17 cellular contexts compared by ENCODE assay signal in genomic region chr18:69216390-69216789, GRCh38.
DNase-seq lines count a peak whose midpoint lies in the region; ATAC-seq, FAIRE-seq and TF ChIP-seq lines count a peak whose summit lies in the region.
"Had no signal": no experiment of that assay in that cellular context is flagged by ENCODE, and none has a peak within 500 bp of the region (broad histone marks: within the 10 kb centered on the region; RNA-seq: fewer than 3 reads in every experiment).

No MANE protein-coding gene starts in this region.

- ATAC-seq in HG03521 (IDR thresholded peaks at IDR 0.05; ENCODE audit: unreplicated experiment): no peak
- ATAC-seq: activated CD8-positive, alpha-beta T cell treated with anti-CD3 and anti-CD28 coated beads for 36 hours; activated T-cell treated with anti-CD3 and anti-CD28 coated beads, Interleukin-2, amount 50 U/mL, for 72 hours had no signal

- H3K56ac ChIP-seq in H1 (replicated peaks; ENCODE audit: insufficient read length, low read depth, low read length): no peak overlapping the region

- no peak overlapping the region for H4K8ac ChIP-seq in H1 (ENCODE audit: extremely low read depth, insufficient read depth, low read length)

- H2BK120ac ChIP-seq in H1 (replicated peaks; ENCODE audit: low read depth, low read length): no peak overlapping the region

- no peak overlapping the region for H3K4me2 ChIP-seq in H1 (ENCODE audit: insufficient read depth in 1 of 2, low read depth in 2 of 2, low read length in 2 of 2)
- H3K4me2 ChIP-seq: PC-9 had no signal

- H3K23ac ChIP-seq in H1 (ENCODE audit: insufficient read length): no peak overlapping the region

- no peaks in the 10 kb centered on the region for H3K9me3 ChIP-seq in H1 (ENCODE audit: insufficient read depth in 2 of 2, low read depth in 1 of 2, low read length in 1 of 2)
- H3K9me3 ChIP-seq: esophagus squamous epithelium had no signal

- H3K27me3 ChIP-seq in H1 (replicated peaks in 1 of 4; ENCODE audit: control insufficient read depth in 3 of 4, extremely low read depth in 1 of 4, insufficient read depth in 3 of 4, low read length in 3 of 4) (no peaks in the 10 kb centered on the region), H7 (ENCODE audit: control insufficient read depth, insufficient read depth, low read length) (no peaks in the 10 kb centered on the region)
- H3K27me3 ChIP-seq: esophagus squamous epithelium had no signal

- H4K91ac ChIP-seq in H1 (replicated peaks; ENCODE audit: insufficient read length, low read length): no peak overlapping the region

- no peak for TF ChIP-seq POLR2A in H1 (IDR thresholded peaks at IDR 0.05; ENCODE audit: control extremely low read depth in 1 of 2, low read depth in 2 of 2, low read length in 2 of 2)

- no peak overlapping the region for H3K4me3 ChIP-seq in H1 (ENCODE audit: extremely low read depth in 1 of 4, insufficient read depth in 2 of 4, low read depth in 3 of 4, low read length in 4 of 4)
- no peak overlapping the region for H3K4me3 ChIP-seq in H7 (ENCODE audit: insufficient read depth, low read depth, low read length)
- H3K4me3 ChIP-seq: esophagus squamous epithelium, PC-9 had no signal

- no peak for FAIRE-seq in H1 (lab: Jason Lieb, UNC)
- FAIRE-seq: small intestine had no signal

- H3K18ac ChIP-seq in H1 (ENCODE audit: extremely low read depth, low read length): no peak overlapping the region

- no peak overlapping the region for H2BK15ac ChIP-seq in H1 (ENCODE audit: low read length)

- H3K23me2 ChIP-seq in H1 (ENCODE audit: low read depth, low read length): no peaks in the 10 kb centered on the region

- no peaks in the 10 kb centered on the region for H3K79me2 ChIP-seq in H1 (ENCODE audit: control insufficient read depth in 1 of 2, insufficient read depth in 2 of 2, low read length in 2 of 2)
- H3K79me2 ChIP-seq: parathyroid adenoma had no signal

- no peaks in the 10 kb centered on the region for H3K79me1 ChIP-seq in H1 (ENCODE audit: low read depth, low read length)

- H3K4ac ChIP-seq in H1 (replicated peaks; ENCODE audit: insufficient read length, low read depth, low read length): no peak overlapping the region

- no peak overlapping the region for H3K27ac ChIP-seq in H1 (ENCODE audit: low read depth, low read length)
- H3K27ac ChIP-seq: esophagus squamous epithelium, parathyroid adenoma, PC-9, VCaP had no signal

- H3K27me3 Mint-ChIP-seq in activated CD4-positive, alpha-beta T cell treated with anti-CD3 and anti-CD28 coated beads, Interleukin-2, amount 10 ng/mL, durations not matched to agents 7 days and 5 days: no peaks in the 10 kb centered on the region
- H3K27me3 Mint-ChIP-seq: activated CD8-positive, alpha-beta T cell treated with anti-CD3 and anti-CD28 coated beads for 36 hours; CD8-positive, alpha-beta memory T cell had no signal

- no peak overlapping the region for H2BK5ac ChIP-seq in H1 (ENCODE audit: low read depth, low read length)

- H2AK5ac ChIP-seq in H1 (ENCODE audit: low read depth, low read length): no peak overlapping the region

- H3K27ac Mint-ChIP-seq in activated CD4-positive, alpha-beta T cell treated with anti-CD3 and anti-CD28 coated beads, Interleukin-2, amount 10 ng/mL, durations not matched to agents 7 days and 5 days: no peak overlapping the region
- H3K27ac Mint-ChIP-seq: activated CD8-positive, alpha-beta T cell treated with anti-CD3 and anti-CD28 coated beads for 36 hours; activated T-cell treated with anti-CD3 and anti-CD28 coated beads, Interleukin-2, amount 50 U/mL, for 72 hours had no signal

- H2BK20ac ChIP-seq in H1 (ENCODE audit: low read length): no peak overlapping the region

- 0 out of 2 replicates have a peak overlapping the region, but pooled peaks have one; percentile 42 for H2AFZ ChIP-seq in H1 (ENCODE audit: low read length)
- H2AFZ ChIP-seq: parathyroid adenoma, PC-9 had no signal

- no peak overlapping the region for H3K4me3 Mint-ChIP-seq in activated CD4-positive, alpha-beta T cell treated with anti-CD3 and anti-CD28 coated beads, Interleukin-2, amount 10 ng/mL, durations not matched to agents 7 days and 5 days
- H3K4me3 Mint-ChIP-seq: activated CD8-positive, alpha-beta T cell treated with anti-CD3 and anti-CD28 coated beads for 36 hours; activated T-cell treated with anti-CD3 and anti-CD28 coated beads, Interleukin-2, amount 50 U/mL, for 72 hours; CD8-positive, alpha-beta memory T cell had no signal

- no peak overlapping the region for H2BK12ac ChIP-seq in H1 (ENCODE audit: low read depth, low read length)

- H3K9ac ChIP-seq in H1 (replicated peaks in 1 of 4; ENCODE audit: extremely low read depth in 1 of 4, low read depth in 3 of 4, low read length in 3 of 4): no peak overlapping the region
- H3K9ac ChIP-seq: parathyroid adenoma had no signal

- H3K14ac ChIP-seq in H1 (ENCODE audit: insufficient read length): no peak overlapping the region

- H3K9me3 Mint-ChIP-seq in activated CD4-positive, alpha-beta T cell treated with anti-CD3 and anti-CD28 coated beads, Interleukin-2, amount 10 ng/mL, durations not matched to agents 7 days and 5 days: no peaks in the 10 kb centered on the region
- H3K9me3 Mint-ChIP-seq: activated CD8-positive, alpha-beta T cell treated with anti-CD3 and anti-CD28 coated beads for 36 hours; activated T-cell treated with anti-CD3 and anti-CD28 coated beads, Interleukin-2, amount 50 U/mL, for 72 hours had no signal

- TF ChIP-seq RAD21 in H1 (IDR thresholded peaks at IDR 0.05 in 1 of 2, conservative IDR thresholded peaks at IDR 0.05 in 1 of 2; ENCODE audit: low read depth in 2 of 2, low read length in 2 of 2): no peak

- no peaks in the 10 kb centered on the region for H3K36me3 ChIP-seq in H1 (ENCODE audit: control insufficient read depth in 2 of 4, insufficient read depth in 4 of 4, low read length in 3 of 4)
- H3K36me3 ChIP-seq in H7 (replicated peaks; ENCODE audit: control insufficient read depth, insufficient read depth, low read length): no peaks in the 10 kb centered on the region
- H3K36me3 ChIP-seq: esophagus squamous epithelium had no signal

- no peaks in the 10 kb centered on the region for H4K20me1 ChIP-seq in H1 (replicated peaks in 1 of 2; ENCODE audit: control insufficient read depth in 1 of 2, insufficient read depth in 2 of 2, low read length in 2 of 2)

- H3K4me1 ChIP-seq in H1 (replicated peaks in 1 of 4; ENCODE audit: control insufficient read depth in 3 of 4, insufficient read depth in 4 of 4, low read length in 3 of 4): no peaks in the 10 kb centered on the region; a peak in 1 of 7 replicates
- H3K4me1 ChIP-seq: esophagus squamous epithelium, parathyroid adenoma had no signal

- DNase-seq in DMS79 treated with DMSO at 0.1 percent for 48 hours (lab: John Stamatoyannopoulos, UW) (peak; percentile 44), NCI-H146 treated with DMSO at 0.1 percent for 48 hours (lab: John Stamatoyannopoulos, UW; ENCODE audit: unreplicated experiment) (peak; percentile 96), NCI-H82 treated with DMSO at 0.1 percent for 48 hours (lab: John Stamatoyannopoulos, UW; ENCODE audit: unreplicated experiment) (peak; percentile 84), H1 (ENCODE audit: low read depth in 1 of 2, low spot score in 2 of 2) (no peak), H7 (no peak)
- no peak for DNase-seq in activated naive CD4-positive, alpha-beta T cell (lab: John Stamatoyannopoulos, UW)
- DNase-seq in activated CD4-positive, alpha-beta T cell treated with anti-CD3 and anti-CD28 coated beads, Interleukin-2, amount 10 ng/mL, durations not matched to agents 7 days and 5 days: no peak
- DNase-seq: activated CD8-positive, alpha-beta T cell treated with anti-CD3 and anti-CD28 coated beads for 36 hours; activated T-cell treated with anti-CD3 and anti-CD28 coated beads, Interleukin-2, amount 50 U/mL, for 72 hours; CD8-positive, alpha-beta memory T cell; esophagus squamous epithelium; Karpas-422; PC-9; small intestine had no signal

- no peaks in the 10 kb centered on the region for H3K4me1 Mint-ChIP-seq in activated CD4-positive, alpha-beta T cell treated with anti-CD3 and anti-CD28 coated beads, Interleukin-2, amount 10 ng/mL, durations not matched to agents 7 days and 5 days
- H3K4me1 Mint-ChIP-seq: CD8-positive, alpha-beta memory T cell had no signal

- TF ChIP-seq CTCF in H1 (IDR thresholded peaks at IDR 0.05; ENCODE audit: control extremely low read depth in 1 of 3, insufficient read depth in 1 of 3, low read depth in 1 of 3, low read length in 3 of 3): no peak

- no peak overlapping the region for H4K5ac ChIP-seq in H1 (ENCODE audit: insufficient read length, low read depth, low read length)

- POLR2A ChIA-PET in H1 (lab: Charles Lee; ENCODE audit: partially characterized antibody): interaction anchor here (1.4 kb wide), 1 partner anchor 24 kb away, joined by 3 read pairs; no protein-coding TSS in a partner anchor
- POLR2A ChIA-PET in activated CD4-positive, alpha-beta T cell treated with anti-CD3 and anti-CD28 coated beads, Interleukin-2, amount 10 ng/mL, durations not matched to agents 7 days and 5 days (lab: Charles Lee): no interaction called here

- no peak for TF ChIP-seq EP300 in H1 (IDR thresholded peaks at IDR 0.05; ENCODE audit: borderline replicate concordance in 1 of 2, low read depth in 2 of 2, low read length in 2 of 2)

- H3K36me3 Mint-ChIP-seq in activated CD4-positive, alpha-beta T cell treated with anti-CD3 and anti-CD28 coated beads, Interleukin-2, amount 10 ng/mL, durations not matched to agents 7 days and 5 days (ENCODE audit: low read depth): no peaks in the 10 kb centered on the region
- H3K36me3 Mint-ChIP-seq: CD8-positive, alpha-beta memory T cell had no signal

- 86% methylated on average over 7 of the region's 7 CpGs; no CpG with 5 or more reads in 1 of the 2 experiments for WGBS in H1 (ENCODE audit: extremely low coverage in 1 of 2, insufficient coverage in 1 of 2, insufficient read length in 1 of 2, insufficient replicate concordance in 2 of 2, low coverage in 1 of 2, low lambda C conversion rate in 2 of 2, missing lambda C conversion rate in 1 of 2), 2 experiments

- CTCF ChIA-PET in H1 (lab: Charles Lee; ENCODE audit: partially characterized antibody): no interaction called here
- CTCF ChIA-PET in activated CD4-positive, alpha-beta T cell treated with anti-CD3 and anti-CD28 coated beads, Interleukin-2, amount 10 ng/mL, durations not matched to agents 7 days and 5 days (lab: Charles Lee): no interaction called here

TF ChIP-seq in H1, 55 proteins besides CTCF, POLR2A, EP300 and RAD21 (continues in another document):
- TF ChIP-seq HDAC6 (IDR thresholded peaks at IDR 0.05; ENCODE audit: low read depth, low read length): no peak
- TF ChIP-seq BACH1 (IDR thresholded peaks at IDR 0.05; ENCODE audit: low read length): no peak
- no peak for TF ChIP-seq SUZ12 (IDR thresholded peaks at IDR 0.05; ENCODE audit: low read length)
- no peak for TF ChIP-seq HDAC2 (IDR thresholded peaks at IDR 0.05; ENCODE audit: borderline replicate concordance in 1 of 2, low read depth in 2 of 2, low read length in 2 of 2)

Comparison
In these comparisons a context has a peak if more than half of its experiments do, and no peak if none do; other contexts are left out.
1. DNase-seq: peak in DMS79 treated with DMSO at 0.1 percent for 48 hours (single experiment), NCI-H146 treated with DMSO at 0.1 percent for 48 hours (single experiment) and NCI-H82 treated with DMSO at 0.1 percent for 48 hours (single experiment); none in H1 (0 of 2), activated naive CD4-positive, alpha-beta T cell (0 of 4), H7 (single experiment) and activated CD4-positive, alpha-beta T cell treated with anti-CD3 and anti-CD28 coated beads, Interleukin-2, amount 10 ng/mL, durations not matched to agents 7 days and 5 days (single experiment).